ENCODE assay signal across 8 cellular contexts in genomic region chrX:80807606-80808159, GRCh38. TPM values are rescaled to one million over a fixed set of nuclear protein-coding genes. Genes with fewer than 3 reads are reported as not detected.
A peak's percentile ranks its signal among the peaks of the same experiment; 100 is the strongest.
DNase-seq lines count a peak whose midpoint lies in the region; ATAC-seq and TF ChIP-seq lines count a peak whose summit lies in the region.

No MANE protein-coding gene starts in this region.

- CTCF ChIA-PET in CD4-positive, alpha-beta T cell (lab: Charles Lee): interaction anchor here (1.0 kb wide), 1 partner anchor 31 kb away, joined by 3 read pairs; no protein-coding TSS in a partner anchor

- TF ChIP-seq POLR2A in body of pancreas (IDR thresholded peaks at IDR 0.05): no peak
- TF ChIP-seq POLR2A in vagina (IDR thresholded peaks at IDR 0.05): no peak

- intact Hi-C loops in CD4-positive, alpha-beta T cell (cut with DNase I, micrococcal nuclease): loop anchor here (2.0 to 10.0 kb wide), 3 partner anchors 313 to 397 kb away; partner anchors contain the start of genes HMGN5 (in 2 of the 2) and SH3BGRL (in 2 of the 2)
- intact Hi-C loops in body of pancreas (cut with DNase I): no loop called here
- intact Hi-C loops in vagina (cut with DNase I): loop anchor here (5.0 kb wide), 1 partner anchor 530 kb away; no protein-coding TSS in a partner anchor

- DNase-seq in CD4-positive, alpha-beta T cell: no peak
- DNase-seq in KBM-7: peak; percentile 36
- DNase-seq in body of pancreas: no peak
- DNase-seq in memory B cell (ENCODE audit: low spot score in 2 of 2): no peak
- DNase-seq in vagina (ENCODE audit: extremely low spot score in 2 of 2): no peak
- no peak for DNase-seq in NCI-H69 (lab: John Stamatoyannopoulos, UW)
- no peak for DNase-seq in T-helper 9 cell

- H3K27me3 Mint-ChIP-seq in CD4-positive, alpha-beta T cell: peaks cover 10% of the 10 kb centered on the region
- no peaks in the 10 kb centered on the region for H3K27me3 Mint-ChIP-seq in memory B cell

- no peaks in the 10 kb centered on the region for H3K4me1 ChIP-seq in body of pancreas
- H3K4me1 ChIP-seq in vagina: no peaks in the 10 kb centered on the region

- H3K4me1 Mint-ChIP-seq in CD4-positive, alpha-beta T cell (ENCODE audit: low read depth): peaks cover 41% of the 10 kb centered on the region
- peaks cover 9% of the 10 kb centered on the region for H3K4me1 Mint-ChIP-seq in memory B cell

- peak overlapping the region; percentile 97 for H3K27ac Mint-ChIP-seq in CD4-positive, alpha-beta T cell
- peak overlapping the region; percentile 99 for H3K27ac Mint-ChIP-seq in memory B cell

- H3K36me3 ChIP-seq in body of pancreas (replicated peaks in 1 of 2; ENCODE audit: insufficient read depth in 1 of 2, low read depth in 2 of 2): no peaks in the 10 kb centered on the region
- no peaks in the 10 kb centered on the region for H3K36me3 ChIP-seq in vagina

- peak overlapping the region; percentile 94 for H3K4me3 Mint-ChIP-seq in CD4-positive, alpha-beta T cell
- H3K4me3 Mint-ChIP-seq in memory B cell: peak overlapping the region; percentile 96

- POLR2A ChIA-PET in CD4-positive, alpha-beta T cell (lab: Charles Lee): interaction anchor here (3.2 kb wide), 1 partner anchor 394 kb away, joined by 28 read pairs; the partner anchor contains the start of genes HMGN5 and SH3BGRL

- peaks cover 40% of the 10 kb centered on the region for H3K36me3 Mint-ChIP-seq in CD4-positive, alpha-beta T cell (ENCODE audit: low read depth)
- H3K36me3 Mint-ChIP-seq in memory B cell: peaks cover 2% of the 10 kb centered on the region

- no peaks in the 10 kb centered on the region for H3K27me3 ChIP-seq in CD4-positive, alpha-beta T cell (ENCODE audit: control insufficient read depth, insufficient read depth, low read length)
- H3K27me3 ChIP-seq in body of pancreas (no peaks in the 10 kb centered on the region), vagina (no peaks in the 10 kb centered on the region)

- no peak for ATAC-seq in CD4-positive, alpha-beta T cell (ENCODE audit: poor library complexity)
- ATAC-seq in body of pancreas (no peak), memory B cell (ENCODE audit: low read depth) (no peak), GM21717 (IDR thresholded peaks at IDR 0.05; ENCODE audit: unreplicated experiment) (no peak)

- in situ Hi-C loops in KBM-7 (cut with MboI; ENCODE audit: low pct_unique_long_range_greater_than_20kb, low sequenced_read_pairs): no loop called here

- H3K4me3 ChIP-seq in body of pancreas (peak overlapping the region; percentile 25 to 43), vagina (peak overlapping the region; percentile 63 to 69)

- no peaks in the 10 kb centered on the region for H3K9me3 Mint-ChIP-seq in CD4-positive, alpha-beta T cell
- H3K9me3 Mint-ChIP-seq in memory B cell: no peaks in the 10 kb centered on the region

- peak overlapping the region; percentile 87 for H3K27ac ChIP-seq in CD4-positive, alpha-beta T cell (ENCODE audit: low read depth, low read length)
- H3K27ac ChIP-seq in body of pancreas: peak overlapping the region; percentile 75 to 92 (median 80)
- peak overlapping the region; percentile 81 for H3K27ac ChIP-seq in vagina

- no peak for TF ChIP-seq CTCF in CD4-positive, alpha-beta T cell (IDR thresholded peaks at IDR 0.05)
- no peak for TF ChIP-seq CTCF in body of pancreas (IDR thresholded peaks at IDR 0.05)
- TF ChIP-seq CTCF in vagina (IDR thresholded peaks at IDR 0.05): no peak

- 0 to 1% methylated on average over 12 to 13 of the region's 15 CpGs for WGBS in body of pancreas, 2 donors

- H3K9me3 ChIP-seq in CD4-positive, alpha-beta T cell (ENCODE audit: control insufficient read depth, low read length): no peaks in the 10 kb centered on the region
- H3K9me3 ChIP-seq in body of pancreas (no peaks in the 10 kb centered on the region), vagina (no peaks in the 10 kb centered on the region)

RNA-seq across cellular contexts. Expression of gene BRWD3, which starts 2.0 kb away (rescaled TPM):
- 10 to 100 TPM; 40.8 to 43.0 TPM for total RNA-seq in CD4-positive, alpha-beta T cell
- total RNA-seq in body of pancreas: 10 to 100 TPM; 11.2 to 11.4 TPM
- total RNA-seq in vagina: 15.7 TPM
